Comparison of ENCODE assay signal across 27 cellular contexts in genomic region chr3:14608298-14608697, GRCh38. TPM values are rescaled to one million over a fixed set of nuclear protein-coding genes. Genes with fewer than 3 reads are reported as not detected.
DNase-seq lines count a peak whose midpoint lies in the region; ATAC-seq, FAIRE-seq and TF ChIP-seq lines count a peak whose summit lies in the region.
"Had no signal": no experiment of that assay in that cellular context is flagged by ENCODE, and none has a peak within 500 bp of the region (broad histone marks: within the 10 kb centered on the region; RNA-seq: fewer than 3 reads in every experiment).

No MANE protein-coding gene starts in this region.

- peaks cover 47% of the 10 kb centered on the region for H3K27me3 Mint-ChIP-seq in H9 (ENCODE audit: low read depth)
- peaks cover 47 to 65% of the 10 kb centered on the region in 2 donors for H3K27me3 Mint-ChIP-seq in stimulated activated naive B cell treated with anti-CD40 and anti-IgM and Interleukin-4, amounts not matched to agents 10 μg/mL and 1 μg/mL and 100 μg/mL, for 72 hours

- H3K56ac ChIP-seq in H9 (ENCODE audit: insufficient read length, low read depth, low read length), result no peak overlapping the region

- peaks cover 1 to 6% of the 10 kb centered on the region in 2 experiments; a peak in 3 of 5 replicates for H3K9me3 Mint-ChIP-seq in H9
- peaks cover 2% of the 10 kb centered on the region in 2 donors for H3K9me3 Mint-ChIP-seq in stimulated activated naive B cell treated with anti-CD40 and anti-IgM and Interleukin-4, amounts not matched to agents 10 μg/mL and 1 μg/mL and 100 μg/mL, for 72 hours
- H3K9me3 Mint-ChIP-seq: activated CD4-positive, alpha-beta memory T cell treated with anti-CD3 and anti-CD28 coated beads, Interleukin-2, amount 10 ng/mL, durations not matched to agents 7 days and 5 days; CD8-positive, alpha-beta T cell; mesothelial cell of epicardium had no signal

- no peak overlapping the region for H2BK15ac ChIP-seq in H9 (ENCODE audit: low read depth, low read length)

- POLR2A ChIA-PET in A549 (lab: Yijun Ruan, JAX), result interaction anchor here (0.5 to 1.8 kb wide), 2 partner anchors 43 to 65 kb away, joined by 6 to 7 read pairs; partner anchors contain the start of gene CCDC174

- H3K4me2 ChIP-seq in A549 (no peak overlapping the region), H9 (ENCODE audit: insufficient read depth, insufficient read length, low read length) (no peak overlapping the region)

- H2BK12ac ChIP-seq in H9 (ENCODE audit: insufficient read length, low read depth, low read length), result no peak overlapping the region

- DNase-seq in A549 (ENCODE audit: low read depth in 1 of 2, low spot score in 1 of 2), result no peak
- no peak for DNase-seq in H9
- DNase-seq in RKO (ENCODE audit: low spot score), result peak; percentile 32
- DNase-seq in epithelial cell of proximal tubule (ENCODE audit: low read depth), result no peak
- DNase-seq in NCI-H524 treated with DMSO at 0.1 percent for 48 hours (lab: John Stamatoyannopoulos, UW), result no peak
- no peak for DNase-seq in stimulated activated naive B cell treated with anti-CD40 and anti-IgM and Interleukin-4, amounts not matched to agents 10 μg/mL and 1 μg/mL and 100 μg/mL, for 72 hours
- no peak for DNase-seq in H4 (ENCODE audit: low spot score)
- DNase-seq: activated CD4-positive, alpha-beta memory T cell treated with anti-CD3 and anti-CD28 coated beads, Interleukin-2, amount 10 ng/mL, durations not matched to agents 7 days and 5 days; activated gamma-delta T cell; activated T-cell treated with anti-CD3 and anti-CD28 coated beads for 4 hours; CD8-positive, alpha-beta T cell; cortex of kidney; foreskin fibroblast; GM23248; hypothalamus; NCI-H1092 treated with DMSO at 0.1 percent for 48 hours; NCI-H2029 treated with DMSO at 0.1 percent for 48 hours; NCI-H510A treated with DMSO at 0.1 percent for 48 hours; SJCRH30 had no signal

- TF ChIP-seq RAD21 in A549 (conservative IDR thresholded peaks at IDR 0.05 in 1 of 2, IDR thresholded peaks at IDR 0.05 in 1 of 2), result peak; percentile 21 to 52; a peak in 2 of 5 replicates

- H3K4me1 ChIP-seq in A549 (peaks cover 7% of the 10 kb centered on the region; the same call in 1 of the 3 replicates), H9 (ENCODE audit: insufficient read depth, low read length) (no peaks in the 10 kb centered on the region)
- H3K4me1 ChIP-seq: breast epithelium, parathyroid adenoma, SJCRH30 had no signal

- no peak for FAIRE-seq in A549 (lab: Jason Lieb, UNC)
- FAIRE-seq: GM12878, GM19239 had no signal

- H3K27ac ChIP-seq in A549, result no peak overlapping the region
- no peak overlapping the region for H3K27ac ChIP-seq in H9 (ENCODE audit: insufficient read length, low read depth, low read length)
- H3K27ac ChIP-seq: breast epithelium, GM23248, parathyroid adenoma, SJCRH30, thoracic aorta had no signal

- peaks cover 2% of the 10 kb centered on the region; the same call in 1 of the 2 replicates for H3K27me3 ChIP-seq in H9 (ENCODE audit: insufficient read depth, low read length)

- no peak overlapping the region for H3K4ac ChIP-seq in H9 (ENCODE audit: low read depth, low read length)

- H3K79me1 ChIP-seq in H9 (ENCODE audit: insufficient read depth, low read depth, low read length, poor library complexity, severe bottlenecking), result no peaks in the 10 kb centered on the region

- H3K9ac ChIP-seq in H9 (ENCODE audit: extremely low read depth, insufficient read length, low read length), result no peak overlapping the region
- H3K9ac ChIP-seq: GM23248, parathyroid adenoma had no signal

- H4K91ac ChIP-seq in H9 (ENCODE audit: insufficient read length, low read depth, low read length), result no peak overlapping the region

- H4K8ac ChIP-seq in H9 (replicated peaks; ENCODE audit: insufficient read length, low read depth, low read length), result no peak overlapping the region

- no peak overlapping the region for H2AK5ac ChIP-seq in H9 (ENCODE audit: insufficient read length, low read length)

- 63% methylated on average over 3 of the region's 3 CpGs for WGBS in A549 (ENCODE audit: missing lambda C conversion rate)
- WGBS in H9 (ENCODE audit: extremely low coverage, insufficient read length, low lambda C conversion rate), result no CpG with 5 or more reads among the region's 3 CpGs

- H3T11ph ChIP-seq in H9 (ENCODE audit: low read length), result no peak overlapping the region

- H3K9me3 ChIP-seq in A549 (no peaks in the 10 kb centered on the region), H9 (ENCODE audit: control insufficient read depth, low read depth, low read length) (no peaks in the 10 kb centered on the region)
- H3K9me3 ChIP-seq: breast epithelium, SJCRH30, thoracic aorta had no signal

- no peak overlapping the region for H2AFZ ChIP-seq in H9 (ENCODE audit: low read length)
- H2AFZ ChIP-seq: GM23248, parathyroid adenoma had no signal

- no peak overlapping the region for H3K23ac ChIP-seq in H9 (ENCODE audit: insufficient read length, low read depth, low read length)

- CTCF ChIA-PET in A549 (lab: Yijun Ruan, JAX), result interaction anchor here (0.7 to 4.1 kb wide), 12 partner anchors 8 to 404 kb away, joined by 3 to 18 read pairs (median 4); no protein-coding TSS in a partner anchor

- H2BK5ac ChIP-seq in H9 (ENCODE audit: insufficient read length, low read length), result no peak overlapping the region

- no peak overlapping the region for H2BK20ac ChIP-seq in H9 (ENCODE audit: low read depth, low read length, poor library complexity, severe bottlenecking)

- no peak overlapping the region for H3K4me3 Mint-ChIP-seq in H9
- H3K4me3 Mint-ChIP-seq in stimulated activated naive B cell treated with anti-CD40 and anti-IgM and Interleukin-4, amounts not matched to agents 10 μg/mL and 1 μg/mL and 100 μg/mL, for 72 hours, result no peak overlapping the region
- H3K4me3 Mint-ChIP-seq: activated CD4-positive, alpha-beta memory T cell treated with anti-CD3 and anti-CD28 coated beads, Interleukin-2, amount 10 ng/mL, durations not matched to agents 7 days and 5 days; CD8-positive, alpha-beta T cell; mesothelial cell of epicardium; natural killer cell treated with Interleukin-12 subunit alpha and Interleukin-12 subunit beta and Interleukin-15 and Interleukin-18, amount 100 ng/mL, for 72 hours; stimulated activated effector memory CD8-positive, alpha-beta T cell treated with anti-CD3 and anti-CD28 coated beads, Interleukin-12 subunit alpha, Interleukin-12 subunit beta, amount 100 ng/mL, for 72 hours had no signal

- H3K23me2 ChIP-seq in H9 (ENCODE audit: insufficient read length, low read depth, low read length, poor library complexity, severe bottlenecking), result no peaks in the 10 kb centered on the region

- H4K20me1 ChIP-seq in H9 (ENCODE audit: control insufficient read depth, insufficient read depth, insufficient read length), result no peaks in the 10 kb centered on the region

- H3K14ac ChIP-seq in H9 (ENCODE audit: insufficient read depth, low read length), result no peak overlapping the region

- no peak overlapping the region for H3K18ac ChIP-seq in H9 (ENCODE audit: insufficient read length, low read depth, low read length)

- H3K4me3 ChIP-seq in A549 (no peak overlapping the region), epithelial cell of proximal tubule (ENCODE audit: low read depth, low read length) (no peak overlapping the region)
- H3K4me3 ChIP-seq: breast epithelium, GM12878, GM23248, SJCRH30, thoracic aorta had no signal

- TF ChIP-seq POLR2A in A549 (IDR thresholded peaks at IDR 0.05; ENCODE audit: low read length), result no peak

- peaks cover 0 to 11% of the 10 kb centered on the region in 2 experiments; a peak in 3 of 4 replicates for H3K4me1 Mint-ChIP-seq in H9
- no peaks in the 10 kb centered on the region for H3K4me1 Mint-ChIP-seq in stimulated activated naive B cell treated with anti-CD40 and anti-IgM and Interleukin-4, amounts not matched to agents 10 μg/mL and 1 μg/mL and 100 μg/mL, for 72 hours
- H3K4me1 Mint-ChIP-seq: mesothelial cell of epicardium; stimulated activated effector memory CD8-positive, alpha-beta T cell treated with anti-CD3 and anti-CD28 coated beads, Interleukin-12 subunit alpha, Interleukin-12 subunit beta, amount 100 ng/mL, for 72 hours had no signal

- H4K5ac ChIP-seq in H9 (ENCODE audit: insufficient read length, low read depth, low read length), result no peak overlapping the region

- no peak for TF ChIP-seq EP300 in A549 (IDR thresholded peaks at IDR 0.05)

- H3K36me3 Mint-ChIP-seq in H9 (ENCODE audit: insufficient read depth in 1 of 3, low read depth in 3 of 3), result peaks cover 0 to under 1% (median 0%) of the 10 kb centered on the region in 3 experiments; a peak in 2 of 7 replicates
- peaks cover under 1 to 2% of the 10 kb centered on the region in 2 donors for H3K36me3 Mint-ChIP-seq in stimulated activated naive B cell treated with anti-CD40 and anti-IgM and Interleukin-4, amounts not matched to agents 10 μg/mL and 1 μg/mL and 100 μg/mL, for 72 hours
- H3K36me3 Mint-ChIP-seq: CD8-positive, alpha-beta T cell; mesothelial cell of epicardium; stimulated activated effector memory CD8-positive, alpha-beta T cell treated with anti-CD3 and anti-CD28 coated beads, Interleukin-12 subunit alpha, Interleukin-12 subunit beta, amount 100 ng/mL, for 72 hours had no signal

- H3K27ac Mint-ChIP-seq in H9, result no peak overlapping the region
- no peak overlapping the region for H3K27ac Mint-ChIP-seq in stimulated activated naive B cell treated with anti-CD40 and anti-IgM and Interleukin-4, amounts not matched to agents 10 μg/mL and 1 μg/mL and 100 μg/mL, for 72 hours
- H3K27ac Mint-ChIP-seq: activated CD4-positive, alpha-beta memory T cell treated with anti-CD3 and anti-CD28 coated beads, Interleukin-2, amount 10 ng/mL, durations not matched to agents 7 days and 5 days; CD8-positive, alpha-beta T cell; mesothelial cell of epicardium; natural killer cell treated with Interleukin-12 subunit alpha and Interleukin-12 subunit beta and Interleukin-15 and Interleukin-18, amount 100 ng/mL, for 72 hours; stimulated activated effector memory CD8-positive, alpha-beta T cell treated with anti-CD3 and anti-CD28 coated beads, Interleukin-12 subunit alpha, Interleukin-12 subunit beta, amount 100 ng/mL, for 72 hours had no signal

- peak; percentile 52 to 64; a peak in 4 of 6 replicates for ATAC-seq in A549
- no peak for ATAC-seq in stimulated activated naive B cell treated with anti-CD40 and anti-IgM and Interleukin-4, amounts not matched to agents 10 μg/mL and 1 μg/mL and 100 μg/mL, for 72 hours (replicated peaks)
- ATAC-seq: CD8-positive, alpha-beta T cell; GM12878; natural killer cell treated with Interleukin-12 subunit alpha and Interleukin-12 subunit beta and Interleukin-15 and Interleukin-18, amount 100 ng/mL, for 72 hours; stimulated activated effector memory CD8-positive, alpha-beta T cell treated with anti-CD3 and anti-CD28 coated beads, Interleukin-12 subunit alpha, Interleukin-12 subunit beta, amount 100 ng/mL, for 72 hours had no signal

- H2BK120ac ChIP-seq in H9 (ENCODE audit: low read depth, low read length, poor library complexity, severe bottlenecking), result no peak overlapping the region

- H3K79me2 ChIP-seq in H9 (ENCODE audit: insufficient read depth, low read length), result no peaks in the 10 kb centered on the region
- H3K79me2 ChIP-seq: parathyroid adenoma had no signal

- TF ChIP-seq CTCF in A549 (IDR thresholded peaks at IDR 0.05) (peak; percentile 21; the same call in 1 of the 3 replicates), H9 (conservative IDR thresholded peaks at IDR 0.05) (peak; percentile 46), epithelial cell of proximal tubule (conservative IDR thresholded peaks at IDR 0.05; ENCODE audit: low read depth, low read length) (peak; percentile 47)

RNA-seq across cellular contexts. Expression of gene CCDC174, which starts 43.3 kb away (rescaled TPM):
- polyA plus RNA-seq in A549 (2011; rRNA removed) (9.0 and 17.6 TPM in 2 replicates), A549 (2017; fragmentation: RNase III; extraction: RNeasy Plus Mini Kit Qiagen cat#74134 plus additional on column Dnase treatment) (10.8 to 12.6 TPM (median 11.7 TPM) in 3 replicates)
- polyA plus RNA-seq in A549 (2012; cell fraction: cytosol; rRNA removed), result 3.4 and 5.5 TPM in 2 replicates
- 6.1 TPM in 2 replicates for polyA plus RNA-seq in A549 (2012; cell fraction: nucleus; rRNA removed)
- 6.7 and 7.3 TPM in 2 replicates for polyA minus RNA-seq in A549 (2011; rRNA and poly(A)+ RNA removed)
- total RNA-seq in H9 (2021) (11.5 and 15.2 TPM in 2 replicates), epithelial cell of proximal tubule (5.2 and 8.0 TPM in 2 replicates)
- 7.7 and 18.6 TPM in 2 replicates for total RNA-seq in H4 (2014; rRNA removed; shearing (Covaris generic))

Comparison
In these comparisons a context has a peak if more than half of its experiments do, and no peak if none do; other contexts are left out.
1. ATAC-seq: peak in A549 (2 of 2); none in stimulated activated naive B cell treated with anti-CD40 and anti-IgM and Interleukin-4, amounts not matched to agents 10 μg/mL and 1 μg/mL and 100 μg/mL, for 72 hours (0 of 2).
2. Peak in every context shown above with its lines, with median percentiles within 50 percentile points of each other: CTCF ChIP-seq.